In the genomic region with DNA sequence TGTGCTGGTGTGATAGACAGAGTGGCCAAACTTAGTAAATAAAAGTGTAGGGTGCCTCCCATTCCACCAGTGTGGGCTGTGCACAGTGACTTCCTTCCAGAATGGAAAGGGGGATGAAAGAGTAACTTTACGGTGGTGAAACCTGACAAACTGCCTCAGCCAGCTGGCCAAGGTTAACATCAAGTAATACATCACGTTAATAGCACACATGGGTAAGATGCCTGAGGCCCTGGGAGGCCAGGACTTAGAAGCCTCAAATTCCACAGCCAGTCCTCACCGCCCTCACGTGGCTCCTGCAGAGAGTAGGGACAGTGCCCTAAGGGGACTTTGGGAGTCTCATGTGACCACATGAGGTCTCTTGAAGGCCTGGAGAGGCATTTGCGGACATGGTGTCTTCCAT, we compare ENCODE assay signal across 13 cellular contexts. TPM values are rescaled to one million over a fixed set of nuclear protein-coding genes. Genes with fewer than 3 reads are reported as not detected.
DNase-seq lines count a peak whose midpoint lies in the region; ATAC-seq, FAIRE-seq and TF ChIP-seq lines count a peak whose summit lies in the region.
"Had no signal": no experiment of that assay in that cellular context is flagged by ENCODE, and none has a peak within 500 bp of the region (broad histone marks: within the 10 kb centered on the region; RNA-seq: fewer than 3 reads in every experiment).

No MANE protein-coding gene starts in this region.

- ATAC-seq in GM19455 (IDR thresholded peaks at IDR 0.05; ENCODE audit: unreplicated experiment) (no peak), HG03108 (IDR thresholded peaks at IDR 0.05; ENCODE audit: unreplicated experiment) (no peak)

- H3K9me3 ChIP-seq in trophoblast cell (ENCODE audit: insufficient read depth, low read depth, low read length) (no peaks in the 10 kb centered on the region), sigmoid colon (no peaks in the 10 kb centered on the region)

- no peak overlapping the region for H3K4ac ChIP-seq in trophoblast cell (ENCODE audit: low read depth, low read length)

- no peak overlapping the region for H4K12ac ChIP-seq in trophoblast cell (ENCODE audit: low read depth, low read length)

- no peak overlapping the region for H3K23ac ChIP-seq in trophoblast cell (ENCODE audit: low read length)

- peak overlapping the region; percentile 74 for H2BK5ac ChIP-seq in trophoblast cell (ENCODE audit: low read depth, low read length, poor library complexity)

- no peak overlapping the region for H3K14ac ChIP-seq in trophoblast cell (ENCODE audit: low read length)

- H3K4me3 Mint-ChIP-seq in Calu3 (ENCODE audit: low read depth, unreplicated experiment) = peak overlapping the region; percentile 17

- H2AFZ ChIP-seq in trophoblast cell (ENCODE audit: insufficient read depth, low read length, poor library complexity) = no peak overlapping the region

- no peak overlapping the region for H3K18ac ChIP-seq in trophoblast cell (ENCODE audit: low read length)

- H3K4me1 ChIP-seq in trophoblast cell (ENCODE audit: control insufficient read depth in 1 of 2, insufficient read depth in 2 of 2, low read length in 2 of 2) = peaks cover 22 to 24% of the 10 kb centered on the region in 2 experiments
- H3K4me1 ChIP-seq in sigmoid colon = peaks cover 0 to 21% (median 9%) of the 10 kb centered on the region in 4 donors

- TF ChIP-seq CTCF in Calu3 (IDR thresholded peaks at IDR 0.05; ENCODE audit: unreplicated experiment) (no peak), sigmoid colon (IDR thresholded peaks at IDR 0.05) (no peak)

- H3K4me1 Mint-ChIP-seq in Calu3 (ENCODE audit: low read depth, unreplicated experiment) = peaks cover 56% of the 10 kb centered on the region

- no TSS peak for BruUV-seq in Calu3 (replicated peaks; lab: Mats Ljungman, UMichigan)

- no peak overlapping the region for H4K8ac ChIP-seq in trophoblast cell (ENCODE audit: low read depth, low read length)

- CTCF ChIA-PET in Calu3 (lab: Charles Lee) = interaction anchor here (0.7 to 2.3 kb wide), 4 partner anchors 8 to 94 kb away, joined by 3 to 5 read pairs (median 5); no protein-coding TSS in a partner anchor

- FAIRE-seq in RCC 7860 (lab: Jason Lieb, UNC) = no peak

- peak overlapping the region; percentile 76 for H3K27ac ChIP-seq in epithelial cell of prostate
- H3K27ac ChIP-seq in trophoblast cell (ENCODE audit: low read depth, low read length) = peak overlapping the region; percentile 60
- H3K27ac ChIP-seq in sigmoid colon = no peak overlapping the region

- no peak overlapping the region for H2BK120ac ChIP-seq in trophoblast cell (ENCODE audit: insufficient read depth, low read length, poor library complexity)

- no peak for TF ChIP-seq POLR2A in sigmoid colon (IDR thresholded peaks at IDR 0.05)

- H3K9ac ChIP-seq in trophoblast cell (ENCODE audit: low read length) = no peak overlapping the region

- peak; percentile 86 for DNase-seq in Calu3
- DNase-seq in RCC 7860 (ENCODE audit: low spot score) = peak; percentile 7
- DNase-seq in epithelial cell of prostate (ENCODE audit: low read depth, low spot score) = peak; percentile 85
- peak; percentile 100 for DNase-seq in trophoblast cell
- no peak for DNase-seq in posterior vena cava (ENCODE audit: low spot score)
- DNase-seq in sigmoid colon = no peak
- DNase-seq: hippocampal formation; naive B cell; NCI-H1436 treated with DMSO at 0.1 percent for 48 hours; stimulated activated CD4-positive, alpha-beta T cell treated with anti-CD3 and anti-CD28 coated beads, Interleukin-4, amount 100 ng/mL, for 1 hour; substantia nigra had no signal

- H2AK5ac ChIP-seq in trophoblast cell (ENCODE audit: low read length) = no peak overlapping the region

- no CpG with 5 or more reads among the region's 5 CpGs for WGBS in trophoblast cell (ENCODE audit: extremely low coverage, insufficient coverage, insufficient read length)
- WGBS in sigmoid colon, 2 donors = 63 to 79% methylated on average over 5 of the region's 5 CpGs

- no peak overlapping the region for H2BK12ac ChIP-seq in trophoblast cell (ENCODE audit: low read length)

- H3K27me3 ChIP-seq in trophoblast cell (ENCODE audit: insufficient read depth, low read length) = no peaks in the 10 kb centered on the region
- H3K27me3 ChIP-seq in sigmoid colon = no peaks in the 10 kb centered on the region

- intact Hi-C loops in Calu3 (cut with micrococcal nuclease; ENCODE audit: unreplicated experiment) = loop anchor here (5.0 kb wide), 2 partner anchors 102 to 387 kb away; a partner anchor contains a TSS
- intact Hi-C loops in posterior vena cava (cut with DNase I) = loop anchor here (5.0 to 10.0 kb wide), 2 partner anchors 392 to 395 kb away; no protein-coding TSS in a partner anchor
- intact Hi-C loops in sigmoid colon (cut with DNase I) = no loop called here

- H3K9me3 Mint-ChIP-seq in Calu3 (ENCODE audit: low read depth, unreplicated experiment) = no peaks in the 10 kb centered on the region
- H3K9me3 Mint-ChIP-seq: naive B cell had no signal

- no peaks in the 10 kb centered on the region for H3K36me3 ChIP-seq in trophoblast cell (ENCODE audit: control insufficient read depth in 1 of 2, insufficient read depth in 2 of 2, low read length in 2 of 2)
- H3K36me3 ChIP-seq in sigmoid colon = no peaks in the 10 kb centered on the region

- H3K79me1 ChIP-seq in trophoblast cell (ENCODE audit: low read length) = peaks cover 34% of the 10 kb centered on the region

- peaks cover 8% of the 10 kb centered on the region for H3K36me3 Mint-ChIP-seq in Calu3 (ENCODE audit: insufficient read depth, unreplicated experiment)
- H3K36me3 Mint-ChIP-seq: naive B cell had no signal

- no peak for TF ChIP-seq EP300 in sigmoid colon (IDR thresholded peaks at IDR 0.05)

- no peak overlapping the region for H4K91ac ChIP-seq in trophoblast cell (ENCODE audit: low read depth, low read length)

- H3K4me2 ChIP-seq in trophoblast cell (ENCODE audit: low read length) = peak overlapping the region; percentile 43

- H3K27ac Mint-ChIP-seq in Calu3 (ENCODE audit: unreplicated experiment) = peak overlapping the region; percentile 72

- no peaks in the 10 kb centered on the region for H3K27me3 Mint-ChIP-seq in Calu3 (ENCODE audit: unreplicated experiment)

- H3K4me3 ChIP-seq in trophoblast cell (ENCODE audit: low read depth, low read length) (no peak overlapping the region), sigmoid colon (no peak overlapping the region)

- no peaks in the 10 kb centered on the region for H3K79me2 ChIP-seq in trophoblast cell (ENCODE audit: control insufficient read depth, insufficient read depth, low read length, poor library complexity)

RNA-seq across cellular contexts. Expression of a gene that starts 14.1 kb away (rescaled TPM):
- total RNA-seq in Calu3 (2022) = 55.4 and 63.2 TPM in 2 replicates
- 22.5 and 22.8 TPM in 2 replicates for polyA plus RNA-seq in trophoblast cell (2013)
- total RNA-seq in posterior vena cava = 1 to 10 TPM in 1 of 2 donors, under 1 TPM in 1; 0.67 to 1.4 TPM
- total RNA-seq in sigmoid colon = 1 to 10 TPM in 2 of 4 donors, under 1 TPM in 2; 0.36 to 2.2 (median 1.2) TPM
- polyA plus RNA-seq in sigmoid colon = 10 to 100 TPM in 1 of 3 donors, 1 to 10 TPM in 2; 5.4 to 19.3 (median 8.1) TPM

Comparison
In these comparisons a context has a peak if more than half of its experiments do, and no peak if none do; other contexts are left out.
1. DNase-seq: peak in Calu3 (single experiment), RCC 7860 (single experiment), epithelial cell of prostate (single experiment) and trophoblast cell (2 of 2); none in posterior vena cava (single experiment) and sigmoid colon (single experiment).
2. H3K27ac ChIP-seq: peak in epithelial cell of prostate (single experiment) and trophoblast cell (single experiment); none in sigmoid colon (0 of 4).
3. RNA of a gene that starts 14.1 kb away (total RNA-seq): 55.4 to 63.2 TPM in Calu3; 0.36 to 2.2 TPM in sigmoid colon and 0.67 to 1.4 TPM in posterior vena cava; every median in the first group is over 10 times any median in the second.